ENCODE assay signal across 22 cellular contexts in genomic region chr9:69093471-69094103, GRCh38. TPM values are rescaled to one million over a fixed set of nuclear protein-coding genes. Genes with fewer than 3 reads are reported as not detected.
DNase-seq lines count a peak whose midpoint lies in the region; ATAC-seq, FAIRE-seq and TF ChIP-seq lines count a peak whose summit lies in the region.
"Had no signal": no experiment of that assay in that cellular context is flagged by ENCODE, and none has a peak within 500 bp of the region (broad histone marks: within the 10 kb centered on the region; RNA-seq: fewer than 3 reads in every experiment).

No MANE protein-coding gene starts in this region.

- peak; percentile 72 for ATAC-seq in GM19025 (IDR thresholded peaks at IDR 0.05; ENCODE audit: low read depth, unreplicated experiment)
- peak; percentile 70 for ATAC-seq in HG03354 (IDR thresholded peaks at IDR 0.05; ENCODE audit: poor library complexity, severe bottlenecking, unreplicated experiment)
- ATAC-seq: K562; stimulated activated effector memory CD8-positive, alpha-beta T cell treated with anti-CD3 and anti-CD28 coated beads, Interleukin-12 subunit alpha, Interleukin-12 subunit beta, amount 100 ng/mL, for 72 hours had no signal

- no peak overlapping the region for H3K4me3 ChIP-seq in smooth muscle cell
- H3K4me3 ChIP-seq: cardiac muscle cell, K562, uterus had no signal

- no peaks in the 10 kb centered on the region for H3K27me3 Mint-ChIP-seq in HFFc6 (ENCODE audit: insufficient read depth)
- H3K27me3 Mint-ChIP-seq: activated CD4-positive, alpha-beta T cell treated with anti-CD3 and anti-CD28 coated beads, Interleukin-2, amount 10 ng/mL, durations not matched to agents 24 days and 14 days; activated naive CD8-positive, alpha-beta T cell had no signal

- peak overlapping the region; percentile 97 for H3K27ac ChIP-seq in smooth muscle cell (ENCODE audit: low read depth)
- H3K27ac ChIP-seq: cardiac muscle cell had no signal

- H3K9me3 ChIP-seq in smooth muscle cell (replicated peaks; ENCODE audit: low read depth) = no peaks in the 10 kb centered on the region
- H3K9me3 ChIP-seq: uterus had no signal

- H3K27ac Mint-ChIP-seq in HFFc6 = no peak overlapping the region
- H3K27ac Mint-ChIP-seq: activated CD4-positive, alpha-beta T cell treated with anti-CD3 and anti-CD28 coated beads, Interleukin-2, amount 10 ng/mL, durations not matched to agents 24 days and 14 days; activated naive CD8-positive, alpha-beta T cell; stimulated activated effector memory CD8-positive, alpha-beta T cell treated with anti-CD3 and anti-CD28 coated beads, Interleukin-12 subunit alpha, Interleukin-12 subunit beta, amount 100 ng/mL, for 72 hours had no signal

- H2AFZ ChIP-seq in smooth muscle cell (ENCODE audit: low read depth) = no peak overlapping the region

- no peaks in the 10 kb centered on the region for H3K36me3 Mint-ChIP-seq in HFFc6 (ENCODE audit: low read depth)
- H3K36me3 Mint-ChIP-seq: activated naive CD8-positive, alpha-beta T cell; stimulated activated effector memory CD8-positive, alpha-beta T cell treated with anti-CD3 and anti-CD28 coated beads, Interleukin-12 subunit alpha, Interleukin-12 subunit beta, amount 100 ng/mL, for 72 hours had no signal

- H4K20me1 ChIP-seq in smooth muscle cell (ENCODE audit: low read depth) = no peaks in the 10 kb centered on the region

- in situ Hi-C loops in KBM-7 (cut with MboI; ENCODE audit: low pct_unique_long_range_greater_than_20kb, low sequenced_read_pairs) = no loop called here

- peak; percentile 88 for FAIRE-seq in islet of Langerhans (lab: Jason Lieb, UNC)
- FAIRE-seq: K562 had no signal

- no peak overlapping the region for H3K4me2 ChIP-seq in smooth muscle cell

- H3K9ac ChIP-seq in smooth muscle cell (ENCODE audit: low read depth) = peak overlapping the region; percentile 84

- H3K9me3 Mint-ChIP-seq in HFFc6 = no peaks in the 10 kb centered on the region
- H3K9me3 Mint-ChIP-seq: activated CD4-positive, alpha-beta T cell treated with anti-CD3 and anti-CD28 coated beads, Interleukin-2, amount 10 ng/mL, durations not matched to agents 24 days and 14 days; stimulated activated effector memory CD8-positive, alpha-beta T cell treated with anti-CD3 and anti-CD28 coated beads, Interleukin-12 subunit alpha, Interleukin-12 subunit beta, amount 100 ng/mL, for 72 hours had no signal

- 96% methylated on average over 7 of the region's 7 CpGs for WGBS in smooth muscle cell (ENCODE audit: low lambda C conversion rate)

- no peak overlapping the region for H3K4me3 Mint-ChIP-seq in HFFc6
- H3K4me3 Mint-ChIP-seq: activated CD4-positive, alpha-beta T cell treated with anti-CD3 and anti-CD28 coated beads, Interleukin-2, amount 10 ng/mL, durations not matched to agents 24 days and 14 days; activated naive CD8-positive, alpha-beta T cell; stimulated activated effector memory CD8-positive, alpha-beta T cell treated with anti-CD3 and anti-CD28 coated beads, Interleukin-12 subunit alpha, Interleukin-12 subunit beta, amount 100 ng/mL, for 72 hours had no signal

- peaks cover 27% of the 10 kb centered on the region for H3K4me1 Mint-ChIP-seq in HFFc6 (ENCODE audit: low read depth)
- H3K4me1 Mint-ChIP-seq: activated CD4-positive, alpha-beta T cell treated with anti-CD3 and anti-CD28 coated beads, Interleukin-2, amount 10 ng/mL, durations not matched to agents 24 days and 14 days; stimulated activated effector memory CD8-positive, alpha-beta T cell treated with anti-CD3 and anti-CD28 coated beads, Interleukin-12 subunit alpha, Interleukin-12 subunit beta, amount 100 ng/mL, for 72 hours had no signal

- no peaks in the 10 kb centered on the region for H3K27me3 ChIP-seq in smooth muscle cell (ENCODE audit: low read depth)
- H3K27me3 ChIP-seq: cardiac muscle cell, uterus had no signal

- no peak for DNase-seq in smooth muscle cell (lab: John Stamatoyannopoulos, UW; ENCODE audit: unreplicated experiment)
- DNase-seq in KBM-7 = no peak
- DNase-seq in NCI-H2171 (lab: John Stamatoyannopoulos, UW) = no peak
- no peak for DNase-seq in HFFc6
- no peak for DNase-seq in stimulated activated CD4-positive, alpha-beta T cell treated with anti-CD3 and anti-CD28 coated beads, Interleukin-12 subunit alpha, Interleukin-12 subunit beta, amount 100 ng/mL, for 4 hours
- DNase-seq: activated CD4-positive, alpha-beta T cell treated with anti-CD3 and anti-CD28 coated beads, Interleukin-2, amount 10 ng/mL, durations not matched to agents 24 days and 14 days; activated T-cell treated with anti-CD3 and anti-CD28 coated beads for 4 hours; AML-193; foreskin fibroblast; midbrain; NCI-H1105 treated with DMSO at 0.1 percent for 48 hours; NCI-H226; nucleus accumbens; SIG-M5; uterus had no signal

- peaks cover 17% of the 10 kb centered on the region for H3K4me1 ChIP-seq in smooth muscle cell (ENCODE audit: low read depth)
- H3K4me1 ChIP-seq: uterus had no signal

- H3K36me3 ChIP-seq in smooth muscle cell (ENCODE audit: low read depth) = no peaks in the 10 kb centered on the region
- H3K36me3 ChIP-seq: cardiac muscle cell, uterus had no signal

- H3F3A ChIP-seq in smooth muscle cell (ENCODE audit: low read depth) = peaks cover 8% of the 10 kb centered on the region

- no peak for TF ChIP-seq CTCF in smooth muscle cell (IDR thresholded peaks at IDR 0.05; ENCODE audit: borderline replicate concordance, insufficient read depth, poor library complexity, severe bottlenecking)
- TF ChIP-seq CTCF in HFFc6 (IDR thresholded peaks at IDR 0.05) = no peak

- H3K79me2 ChIP-seq in smooth muscle cell (ENCODE audit: low read depth) = no peaks in the 10 kb centered on the region

RNA-seq across cellular contexts. Expression of gene FXN, which starts 58.0 kb away (rescaled TPM):
- 3.3 and 16.0 TPM in 2 replicates for total RNA-seq in smooth muscle cell
- 15.2 and 21.1 TPM in 2 replicates for polyA plus RNA-seq in smooth muscle cell
- 10 to 100 TPM; 17.3 to 22.3 (median 18.5) TPM for total RNA-seq in HFFc6 (2021; fragmentation: NEBNext Ultra II Directional; extraction: Animal tissue kit (Norgen Biotek cat#: 25700))
